ENCODE assay signal across 10 cellular contexts in genomic region chrX:68945603-68946228, GRCh38.
DNase-seq lines count a peak whose midpoint lies in the region; FAIRE-seq and TF ChIP-seq lines count a peak whose summit lies in the region.
"Had no signal": no experiment of that assay in that cellular context is flagged by ENCODE, and none has a peak within 500 bp of the region (broad histone marks: within the 10 kb centered on the region; RNA-seq: fewer than 3 reads in every experiment).

No MANE protein-coding gene starts in this region.

- dilution Hi-C loops in mammary epithelial cell (cut with HindIII; ENCODE audit: low sequenced_read_pairs) = no loop called here

- no peak overlapping the region for H4K5ac ChIP-seq in mesendoderm (ENCODE audit: low read length)

- H3K27me3 ChIP-seq in mammary epithelial cell (ENCODE audit: insufficient read depth, low read length) (no peaks in the 10 kb centered on the region), mesendoderm (ENCODE audit: insufficient read depth, low read length, poor library complexity) (no peaks in the 10 kb centered on the region), suprapubic skin (no peaks in the 10 kb centered on the region)
- H3K27me3 ChIP-seq: esophagus squamous epithelium, pancreas had no signal

- H3K27ac ChIP-seq in mammary epithelial cell (ENCODE audit: insufficient read depth, low read depth, low read length) (no peak overlapping the region), mesendoderm (ENCODE audit: low read depth, low read length) (no peak overlapping the region), suprapubic skin (no peak overlapping the region)
- H3K27ac ChIP-seq: esophagus squamous epithelium, pancreas had no signal

- H3K9me3 ChIP-seq in mammary epithelial cell (replicated peaks; ENCODE audit: insufficient read depth, low read length) = no peaks in the 10 kb centered on the region
- no peaks in the 10 kb centered on the region for H3K9me3 ChIP-seq in suprapubic skin
- H3K9me3 ChIP-seq: esophagus squamous epithelium, pancreas had no signal

- no peak for TF ChIP-seq POLR2A in GM12891 (IDR thresholded peaks at IDR 0.05; ENCODE audit: low read depth, low read length)
- no peak for TF ChIP-seq POLR2A in suprapubic skin (IDR thresholded peaks at IDR 0.05)

- no peak overlapping the region for H2BK15ac ChIP-seq in mesendoderm (replicated peaks; ENCODE audit: low read depth)

- no peak overlapping the region for H4K8ac ChIP-seq in mesendoderm (ENCODE audit: low read depth, low read length)

- WGBS in mammary epithelial cell (ENCODE audit: low coverage, missing lambda C conversion rate) = 80% methylated on average over 10 of the region's 10 CpGs
- no CpG with 5 or more reads among the region's 10 CpGs for WGBS in mesendoderm (ENCODE audit: extremely low coverage, insufficient coverage, low lambda C conversion rate)
- 75% methylated on average over 9 of the region's 10 CpGs for whole genome bisulfite sequencing in suprapubic skin

- peak; percentile 2 to 33 for TF ChIP-seq CTCF in mammary epithelial cell (conservative IDR thresholded peaks at IDR 0.05 in 1 of 2, IDR thresholded peaks at IDR 0.05 in 1 of 2; ENCODE audit: extremely low read depth in 1 of 2, insufficient read depth in 1 of 2, low read depth in 1 of 2, low read length in 2 of 2)
- TF ChIP-seq CTCF in suprapubic skin (IDR thresholded peaks at IDR 0.05) = no peak

- H3K4ac ChIP-seq in mesendoderm (ENCODE audit: low read depth, low read length) = no peak overlapping the region

- DNase-seq in Daoy (ENCODE audit: low read depth) = peak; percentile 62
- DNase-seq in HT1080 (ENCODE audit: low read depth) = peak; percentile 75
- no peak for DNase-seq in mammary epithelial cell
- DNase-seq in mesendoderm = peak; percentile 57
- DNase-seq in HuH-7 (ENCODE audit: low spot score) = no peak
- DNase-seq in NCI-H2029 (lab: John Stamatoyannopoulos, UW) = no peak
- DNase-seq in GM12891 (ENCODE audit: insufficient read length, low spot score) = no peak
- DNase-seq in suprapubic skin (ENCODE audit: low spot score in 2 of 2) = no peak
- DNase-seq: esophagus squamous epithelium, pancreas had no signal

- H3K36me3 ChIP-seq in mammary epithelial cell (ENCODE audit: insufficient read depth, low read length) (no peaks in the 10 kb centered on the region), mesendoderm (ENCODE audit: control insufficient read depth, insufficient read depth, low read length) (no peaks in the 10 kb centered on the region), suprapubic skin (no peaks in the 10 kb centered on the region)
- H3K36me3 ChIP-seq: esophagus squamous epithelium, pancreas had no signal

- H3K79me1 ChIP-seq in mesendoderm (ENCODE audit: low read length) = no peaks in the 10 kb centered on the region

- BruUV-seq in mammary epithelial cell (replicated peaks; lab: Mats Ljungman, UMichigan) = no TSS peak

- H2AK5ac ChIP-seq in mesendoderm (ENCODE audit: low read length) = no peak overlapping the region

- no peak overlapping the region for H3K9ac ChIP-seq in mammary epithelial cell (ENCODE audit: insufficient read depth, low read length)
- H3K9ac ChIP-seq in mesendoderm (ENCODE audit: low read length) = no peak overlapping the region

- no peak overlapping the region for H2BK120ac ChIP-seq in mesendoderm (ENCODE audit: low read depth, low read length)

- intact Hi-C loops in mammary epithelial cell (cut with micrococcal nuclease) = no loop called here

- no peak overlapping the region for H3K18ac ChIP-seq in mesendoderm (ENCODE audit: low read length)

- H3K79me2 ChIP-seq in mammary epithelial cell (ENCODE audit: insufficient read depth, low read length) (no peaks in the 10 kb centered on the region), mesendoderm (ENCODE audit: control insufficient read depth, insufficient read depth, low read length) (no peaks in the 10 kb centered on the region)

- no peaks in the 10 kb centered on the region for H4K20me1 ChIP-seq in mammary epithelial cell (ENCODE audit: insufficient read depth, low read length)

- H3K4me2 ChIP-seq in mammary epithelial cell (ENCODE audit: insufficient read depth, low read depth, low read length) (no peak overlapping the region), mesendoderm (ENCODE audit: low read length) (no peak overlapping the region)

- H3K4me1 ChIP-seq in mammary epithelial cell (ENCODE audit: insufficient read depth, low read length) = no peaks in the 10 kb centered on the region
- no peaks in the 10 kb centered on the region for H3K4me1 ChIP-seq in mesendoderm (ENCODE audit: control insufficient read depth, low read depth, low read length)
- no peaks in the 10 kb centered on the region for H3K4me1 ChIP-seq in suprapubic skin
- H3K4me1 ChIP-seq: esophagus squamous epithelium, pancreas had no signal

- H2AFZ ChIP-seq in mammary epithelial cell (ENCODE audit: low read depth, low read length) = no peak overlapping the region

- no peak for TF ChIP-seq EP300 in suprapubic skin (IDR thresholded peaks at IDR 0.05)

- in situ Hi-C loops in mammary epithelial cell (cut with MboI; ENCODE audit: low sequenced_read_pairs in 2 of 2) = no loop called here

- no peak for FAIRE-seq in GM12891 (lab: Jason Lieb, UNC)
- FAIRE-seq: pancreas had no signal

- H2BK5ac ChIP-seq in mesendoderm (ENCODE audit: low read length) = no peak overlapping the region

- H3K4me3 ChIP-seq in mammary epithelial cell (replicated peaks in 1 of 3; ENCODE audit: insufficient read depth in 1 of 3, low read depth in 2 of 3, low read length in 3 of 3) (no peak overlapping the region), mesendoderm (ENCODE audit: low read length) (no peak overlapping the region), suprapubic skin (no peak overlapping the region)
- H3K4me3 ChIP-seq: esophagus squamous epithelium, pancreas had no signal

- no peak overlapping the region for H3K56ac ChIP-seq in mesendoderm (ENCODE audit: low read length)

- H3K23ac ChIP-seq in mesendoderm (ENCODE audit: low read length) = no peak overlapping the region

- CTCF ChIA-PET in mammary epithelial cell (lab: Charles Lee; ENCODE audit: low non-redundant PET) = no interaction called here

TF ChIP-seq in GM12891, 5 proteins besides CTCF, POLR2A, EP300 and RAD21:
- TF ChIP-seq SPI1 (IDR thresholded peaks at IDR 0.05; ENCODE audit: low read depth, low read length) (no peak), TAF1 (IDR thresholded peaks at IDR 0.05; ENCODE audit: low read depth, low read length) (no peak), PAX5 (IDR thresholded peaks at IDR 0.05; ENCODE audit: insufficient read depth, low read length, severe bottlenecking) (no peak), POLR2AphosphoS5 (IDR thresholded peaks at IDR 0.05; ENCODE audit: low read depth, low read length) (no peak), POU2F2 (IDR thresholded peaks at IDR 0.05; ENCODE audit: low read depth, low read length) (no peak)

Comparison
In these comparisons a context has a peak if more than half of its experiments do, and no peak if none do; other contexts are left out.
1. DNase-seq: peak in Daoy (single experiment), HT1080 (single experiment) and mesendoderm (single experiment); none in mammary epithelial cell (single experiment), HuH-7 (single experiment), NCI-H2029 (single experiment), GM12891 (single experiment) and suprapubic skin (0 of 2).
2. CTCF ChIP-seq: peak in mammary epithelial cell (2 of 2); none in suprapubic skin (0 of 2).